ENCODE assay signal across 25 cellular contexts in genomic region chr18:30920757-30921156, GRCh38.
"Had no signal": no experiment of that assay in that cellular context is flagged by ENCODE, and none has a peak within 500 bp of the region (broad histone marks: within the 10 kb centered on the region; RNA-seq: fewer than 3 reads in every experiment).

No MANE protein-coding gene starts in this region.

- H3K9me3 ChIP-seq: right lobe of liver, stomach, transverse colon had no signal

- H3K27me3 ChIP-seq: right lobe of liver, stomach, transverse colon had no signal

- H3K36me3 Mint-ChIP-seq: activated CD8-positive, alpha-beta memory T cell treated with anti-CD3 and anti-CD28 coated beads, Interleukin-2, amount 10 ng/mL, durations not matched to agents 7 days and 5 days; activated naive CD4-positive, alpha-beta T cell treated with anti-CD3 and anti-CD28 coated beads, Interleukin-2, amount 10 ng/mL, durations not matched to agents 7 days and 5 days; brain; stimulated activated memory B cell treated with anti-CD40 and anti-IgM and Interleukin-4, amounts not matched to agents 10 μg/mL and 1 μg/mL and 100 μg/mL, for 72 hours had no signal

- H3K9me3 Mint-ChIP-seq: activated CD4-positive, alpha-beta T cell treated with anti-CD3 and anti-CD28 coated beads, Interleukin-2, amount 10 ng/mL, durations not matched to agents 7 days and 5 days; activated CD8-positive, alpha-beta T cell treated with anti-CD3 and anti-CD28 coated beads for 36 hours; activated naive CD4-positive, alpha-beta T cell treated with anti-CD3 and anti-CD28 coated beads, Interleukin-2, amount 10 ng/mL, durations not matched to agents 7 days and 5 days; brain had no signal

- H3K27ac Mint-ChIP-seq: activated CD4-positive, alpha-beta T cell treated with anti-CD3 and anti-CD28 coated beads, Interleukin-2, amount 10 ng/mL, durations not matched to agents 7 days and 5 days; activated CD8-positive, alpha-beta memory T cell treated with anti-CD3 and anti-CD28 coated beads, Interleukin-2, amount 10 ng/mL, durations not matched to agents 7 days and 5 days; activated CD8-positive, alpha-beta T cell treated with anti-CD3 and anti-CD28 coated beads for 36 hours; activated naive CD4-positive, alpha-beta T cell treated with anti-CD3 and anti-CD28 coated beads, Interleukin-2, amount 10 ng/mL, durations not matched to agents 7 days and 5 days; brain; natural killer cell treated with Interleukin-12 subunit alpha and Interleukin-12 subunit beta and Interleukin-15 and Interleukin-18, amount 100 ng/mL, for 72 hours; stimulated activated memory B cell treated with anti-CD40 and anti-IgM and Interleukin-4, amounts not matched to agents 10 μg/mL and 1 μg/mL and 100 μg/mL, for 72 hours; T-helper 1 cell treated with Interleukin-12 subunit alpha and Interleukin-12 subunit beta and Interleukin-4 antibody, amounts not matched to agents 30 μg/mL and 1 μg/mL, for 36 hours had no signal

- H3K4me1 Mint-ChIP-seq: activated CD4-positive, alpha-beta T cell treated with anti-CD3 and anti-CD28 coated beads, Interleukin-2, amount 10 ng/mL, durations not matched to agents 7 days and 5 days; activated CD8-positive, alpha-beta memory T cell treated with anti-CD3 and anti-CD28 coated beads, Interleukin-2, amount 10 ng/mL, durations not matched to agents 7 days and 5 days; activated naive CD4-positive, alpha-beta T cell treated with anti-CD3 and anti-CD28 coated beads, Interleukin-2, amount 10 ng/mL, durations not matched to agents 7 days and 5 days; brain; stimulated activated memory B cell treated with anti-CD40 and anti-IgM and Interleukin-4, amounts not matched to agents 10 μg/mL and 1 μg/mL and 100 μg/mL, for 72 hours had no signal

- H3K4me1 ChIP-seq: right lobe of liver, stomach, transverse colon had no signal

- H3K36me3 ChIP-seq: right lobe of liver, stomach, transverse colon, WERI-Rb-1 had no signal

- H3K27me3 Mint-ChIP-seq: activated CD4-positive, alpha-beta T cell treated with anti-CD3 and anti-CD28 coated beads, Interleukin-2, amount 10 ng/mL, durations not matched to agents 7 days and 5 days; activated CD8-positive, alpha-beta memory T cell treated with anti-CD3 and anti-CD28 coated beads, Interleukin-2, amount 10 ng/mL, durations not matched to agents 7 days and 5 days; activated CD8-positive, alpha-beta T cell treated with anti-CD3 and anti-CD28 coated beads for 36 hours; activated naive CD4-positive, alpha-beta T cell treated with anti-CD3 and anti-CD28 coated beads, Interleukin-2, amount 10 ng/mL, durations not matched to agents 7 days and 5 days; brain; natural killer cell treated with Interleukin-12 subunit alpha and Interleukin-12 subunit beta and Interleukin-15 and Interleukin-18, amount 100 ng/mL, for 72 hours; stimulated activated memory B cell treated with anti-CD40 and anti-IgM and Interleukin-4, amounts not matched to agents 10 μg/mL and 1 μg/mL and 100 μg/mL, for 72 hours had no signal

- FAIRE-seq: endometrium, urothelium cell line had no signal

- H3K4me3 Mint-ChIP-seq: activated CD4-positive, alpha-beta T cell treated with anti-CD3 and anti-CD28 coated beads, Interleukin-2, amount 10 ng/mL, durations not matched to agents 7 days and 5 days; activated CD8-positive, alpha-beta memory T cell treated with anti-CD3 and anti-CD28 coated beads, Interleukin-2, amount 10 ng/mL, durations not matched to agents 7 days and 5 days; activated CD8-positive, alpha-beta T cell treated with anti-CD3 and anti-CD28 coated beads for 36 hours; activated naive CD4-positive, alpha-beta T cell treated with anti-CD3 and anti-CD28 coated beads, Interleukin-2, amount 10 ng/mL, durations not matched to agents 7 days and 5 days; brain; natural killer cell treated with Interleukin-12 subunit alpha and Interleukin-12 subunit beta and Interleukin-15 and Interleukin-18, amount 100 ng/mL, for 72 hours; stimulated activated memory B cell treated with anti-CD40 and anti-IgM and Interleukin-4, amounts not matched to agents 10 μg/mL and 1 μg/mL and 100 μg/mL, for 72 hours; T-helper 1 cell treated with Interleukin-12 subunit alpha and Interleukin-12 subunit beta and Interleukin-4 antibody, amounts not matched to agents 30 μg/mL and 1 μg/mL, for 36 hours had no signal

- H3K4me3 ChIP-seq: right lobe of liver, skin epidermis, stomach, transverse colon had no signal

- DNase-seq: activated CD4-positive, alpha-beta T cell treated with anti-CD3 and anti-CD28 coated beads, Interleukin-2, amount 10 ng/mL, durations not matched to agents 7 days and 5 days; activated CD4-positive, CD25-positive, alpha-beta regulatory T cell treated with anti-CD3 and anti-CD28 coated beads, Interleukin-2, amount 50 U/mL, for 72 hours; activated CD8-positive, alpha-beta memory T cell treated with anti-CD3 and anti-CD28 coated beads, Interleukin-2, amount 10 ng/mL, durations not matched to agents 7 days and 5 days; activated CD8-positive, alpha-beta T cell treated with anti-CD3 and anti-CD28 coated beads for 36 hours; activated effector memory CD4-positive, alpha-beta T cell treated with anti-CD3 and anti-CD28 coated beads, Interleukin-2, amount 50 U/mL, for 16 hours; activated naive CD4-positive, alpha-beta T cell treated with anti-CD3 and anti-CD28 coated beads, Interleukin-2, amount 10 ng/mL, durations not matched to agents 7 days and 5 days; activated T-cell treated with anti-CD3 and anti-CD28 coated beads for 4 hours; effector CD4-positive, alpha-beta T cell; erythroblast; foreskin fibroblast; midbrain; occipital lobe; posterior cingulate gyrus; right lobe of liver; stomach; T1000; transverse colon; WERI-Rb-1 had no signal

- H3K27ac ChIP-seq: right lobe of liver, skin epidermis, stomach, transverse colon, WERI-Rb-1 had no signal

- ATAC-seq: activated CD8-positive, alpha-beta memory T cell treated with anti-CD3 and anti-CD28 coated beads, Interleukin-2, amount 10 ng/mL, durations not matched to agents 7 days and 5 days; activated CD8-positive, alpha-beta T cell treated with anti-CD3 and anti-CD28 coated beads for 36 hours; natural killer cell treated with Interleukin-12 subunit alpha and Interleukin-12 subunit beta and Interleukin-15 and Interleukin-18, amount 100 ng/mL, for 72 hours; right lobe of liver; stimulated activated memory B cell treated with anti-CD40 and anti-IgM and Interleukin-4, amounts not matched to agents 10 μg/mL and 1 μg/mL and 100 μg/mL, for 72 hours had no signal
